Comparison of ENCODE assay signal across 1 cellular context in genomic region chr18:13302611-13303267, GRCh38.
A peak's percentile ranks its signal among the peaks of the same experiment; 100 is the strongest.
TF ChIP-seq lines count a peak whose summit lies in the region.

No MANE protein-coding gene starts in this region.

TF ChIP-seq in HEK293, 187 proteins besides CTCF, POLR2A, EP300 and RAD21 (continued from another document):
- TF ChIP-seq REST (tag by site-specific recombination; IDR thresholded peaks at IDR 0.05) (peak; percentile 43), ZNF600 (tag by site-specific recombination; IDR thresholded peaks at IDR 0.05) (peak; percentile 92), ZSCAN23 (tag by site-specific recombination; IDR thresholded peaks at IDR 0.05) (no peak), ZNF239 (tag by site-specific recombination; IDR thresholded peaks at IDR 0.05) (no peak)
